ENCODE assay signal across 12 cellular contexts in the genomic region with DNA sequence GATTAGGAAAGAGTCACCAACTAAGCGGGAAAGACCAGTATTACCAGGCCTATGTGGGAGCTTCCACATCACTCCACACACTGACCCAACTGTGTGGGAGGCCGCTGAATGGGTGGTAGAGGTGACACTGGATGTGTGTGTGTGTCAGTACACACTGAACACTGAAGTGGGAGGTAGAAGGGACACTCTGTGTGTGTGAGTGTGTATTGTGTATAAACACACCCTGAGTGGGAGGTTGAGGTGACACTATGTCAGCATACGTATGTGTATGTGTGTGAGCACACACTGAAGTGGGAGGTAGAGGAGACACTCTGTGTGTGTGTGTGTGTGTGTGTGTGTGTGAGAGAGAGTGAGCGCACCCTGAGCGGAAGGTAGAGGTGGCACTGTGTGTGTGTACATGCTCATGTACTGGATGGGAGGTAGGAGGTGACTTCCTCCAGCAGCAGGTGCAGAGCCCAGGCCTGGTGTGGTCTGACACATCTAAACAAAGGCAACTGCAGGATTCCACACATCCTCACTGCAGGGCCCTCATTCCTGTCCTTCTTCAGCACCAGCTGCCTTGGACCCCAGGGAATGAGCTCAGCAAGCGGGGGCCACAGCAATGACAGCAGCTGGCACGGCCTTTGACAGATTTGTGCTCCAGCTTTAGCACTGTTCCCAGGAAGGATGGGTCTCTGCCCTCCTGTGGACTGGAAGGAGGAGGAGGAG. TPM values are rescaled to one million over a fixed set of nuclear protein-coding genes. Genes with fewer than 3 reads are reported as not detected.
DNase-seq lines count a peak whose midpoint lies in the region; ATAC-seq and TF ChIP-seq lines count a peak whose summit lies in the region.
"Had no signal": no experiment of that assay in that cellular context is flagged by ENCODE, and none has a peak within 500 bp of the region (broad histone marks: within the 10 kb centered on the region; RNA-seq: fewer than 3 reads in every experiment).

No MANE protein-coding gene starts in this region.

- no peaks in the 10 kb centered on the region for H4K20me1 ChIP-seq in MM.1S (ENCODE audit: insufficient read depth, low read length)

- H3K9me2 ChIP-seq in MM.1S (replicated peaks; ENCODE audit: insufficient read depth, low read length), result no peaks in the 10 kb centered on the region

- H3K9me3 ChIP-seq in HEK293 (ENCODE audit: control insufficient read depth, insufficient read depth, low read depth, low read length), result no peaks in the 10 kb centered on the region
- H3K9me3 ChIP-seq in MM.1S (replicated peaks; ENCODE audit: insufficient read depth, low read length), result no peaks in the 10 kb centered on the region
- no peaks in the 10 kb centered on the region for H3K9me3 ChIP-seq in esophagus muscularis mucosa
- H3K9me3 ChIP-seq: left lung, transverse colon had no signal

- TF ChIP-seq EP300 in esophagus muscularis mucosa (IDR thresholded peaks at IDR 0.05), result no peak

- H3K4me2 ChIP-seq in MM.1S (ENCODE audit: low read depth, low read length), result no peak overlapping the region
- H3K4me2 ChIP-seq: hepatocyte had no signal

- peak overlapping the region; percentile 91 for H3K27ac Mint-ChIP-seq in activated CD8-positive, alpha-beta T cell treated with anti-CD3 and anti-CD28 coated beads for 36 hours
- H3K27ac Mint-ChIP-seq in naive thymus-derived CD8-positive, alpha-beta T cell, result peak overlapping the region in 5 of 10 donors; percentile 19 to 87 (median 41)

- H3K9ac ChIP-seq in MM.1S (ENCODE audit: low read length), result no peak overlapping the region

- H3K36me3 ChIP-seq in HEK293 (ENCODE audit: control insufficient read depth in 2 of 2, insufficient read depth in 1 of 2, low read length in 2 of 2) (no peaks in the 10 kb centered on the region), MM.1S (replicated peaks; ENCODE audit: insufficient read depth, low read length) (no peaks in the 10 kb centered on the region), esophagus muscularis mucosa (no peaks in the 10 kb centered on the region)
- H3K36me3 ChIP-seq: left lung, transverse colon had no signal

- no peaks in the 10 kb centered on the region for H3K36me3 Mint-ChIP-seq in activated CD8-positive, alpha-beta T cell treated with anti-CD3 and anti-CD28 coated beads for 36 hours (ENCODE audit: low read depth)
- peaks cover 0 to 5% (median 0%) of the 10 kb centered on the region in 3 donors for H3K36me3 Mint-ChIP-seq in naive thymus-derived CD8-positive, alpha-beta T cell

- DNase-seq in NCI-H2107 treated with DMSO at 0.1 percent for 48 hours (lab: John Stamatoyannopoulos, UW; ENCODE audit: unreplicated experiment) (peak; percentile 59), NCI-H2107 (lab: John Stamatoyannopoulos, UW) (no peak), MM.1S (no peak), esophagus muscularis mucosa (ENCODE audit: extremely low spot score) (no peak)
- DNase-seq in activated CD8-positive, alpha-beta T cell treated with anti-CD3 and anti-CD28 coated beads for 36 hours, result peak; percentile 61
- peak in 2 of 10 donors; percentile 6 to 26 for DNase-seq in naive thymus-derived CD8-positive, alpha-beta T cell
- DNase-seq: Karpas-422, left lung, transverse colon had no signal

- no peaks in the 10 kb centered on the region for H3K79me2 ChIP-seq in MM.1S (ENCODE audit: low read length)
- H3K79me2 ChIP-seq: hepatocyte had no signal

- CTCF ChIA-PET in HEK293 (lab: Yijun Ruan, JAX), result interaction anchor here (1.9 to 4.5 kb wide), 2 partner anchors 24 to 55 kb away, joined by 4 to 30 read pairs; no protein-coding TSS in a partner anchor
- CTCF ChIA-PET in activated CD8-positive, alpha-beta T cell treated with anti-CD3 and anti-CD28 coated beads for 36 hours (lab: Charles Lee), result interaction anchor here (0.7 to 3.2 kb wide), 3 partner anchors 7 to 55 kb away, joined by 3 to 13 read pairs (median 4); no protein-coding TSS in a partner anchor

- H3K4me1 Mint-ChIP-seq in activated CD8-positive, alpha-beta T cell treated with anti-CD3 and anti-CD28 coated beads for 36 hours (ENCODE audit: low read depth), result peaks cover 65% of the 10 kb centered on the region
- peaks cover 8 to 19% (median 14%) of the 10 kb centered on the region in 4 donors for H3K4me1 Mint-ChIP-seq in naive thymus-derived CD8-positive, alpha-beta T cell

- H3K27me3 Mint-ChIP-seq in activated CD8-positive, alpha-beta T cell treated with anti-CD3 and anti-CD28 coated beads for 36 hours, result no peaks in the 10 kb centered on the region
- no peaks in the 10 kb centered on the region for H3K27me3 Mint-ChIP-seq in naive thymus-derived CD8-positive, alpha-beta T cell

- WGBS in esophagus muscularis mucosa, result 90% methylated on average over 7 of the region's 7 CpGs

- ATAC-seq in activated CD8-positive, alpha-beta T cell treated with anti-CD3 and anti-CD28 coated beads for 36 hours, result peak; percentile 61
- peak; percentile 61 to 81 for ATAC-seq in naive thymus-derived CD8-positive, alpha-beta T cell
- no peak for ATAC-seq in HG03139 (IDR thresholded peaks at IDR 0.05; ENCODE audit: unreplicated experiment)
- ATAC-seq: left lung had no signal

- H3K4me3 ChIP-seq in HEK293 (ENCODE audit: low read depth, low read length), result no peak overlapping the region
- no peak overlapping the region for H3K4me3 ChIP-seq in MM.1S (ENCODE audit: low read length)
- no peak overlapping the region for H3K4me3 ChIP-seq in esophagus muscularis mucosa
- H3K4me3 ChIP-seq: hepatocyte, left lung, transverse colon had no signal

- H3K9me3 Mint-ChIP-seq in activated CD8-positive, alpha-beta T cell treated with anti-CD3 and anti-CD28 coated beads for 36 hours, result peaks cover 4% of the 10 kb centered on the region
- H3K9me3 Mint-ChIP-seq in naive thymus-derived CD8-positive, alpha-beta T cell, result peaks cover 0 to 4% (median 0%) of the 10 kb centered on the region in 9 donors

- H3F3A ChIP-seq in MM.1S (ENCODE audit: insufficient read depth, low read length), result peaks cover 2% of the 10 kb centered on the region

- intact Hi-C loops in activated CD8-positive, alpha-beta T cell treated with anti-CD3 and anti-CD28 coated beads for 36 hours (cut with micrococcal nuclease), result loop anchor here (10.0 kb wide), 3 partner anchors 257 to 367 kb away; a partner anchor contains a TSS
- intact Hi-C loops in esophagus muscularis mucosa (cut with DNase I), result no loop called here

- POLR2A ChIA-PET in HEK293 (lab: Yijun Ruan, JAX), result interaction anchor here (0.6 kb wide), 1 partner anchor 55 kb away, joined by 3 read pairs; no protein-coding TSS in a partner anchor
- POLR2A ChIA-PET in activated CD8-positive, alpha-beta T cell treated with anti-CD3 and anti-CD28 coated beads for 36 hours (lab: Charles Lee), result interaction anchor here (0.9 to 1.6 kb wide), 2 partner anchors 89 to 156 kb away, joined by 3 to 4 read pairs; no protein-coding TSS in a partner anchor
- POLR2A ChIA-PET in naive thymus-derived CD8-positive, alpha-beta T cell (lab: Charles Lee), result no interaction called here

- no peak for TF ChIP-seq CTCF in HEK293 (tag by site-specific recombination; IDR thresholded peaks at IDR 0.05)
- TF ChIP-seq CTCF in activated CD8-positive, alpha-beta T cell treated with anti-CD3 and anti-CD28 coated beads for 36 hours (IDR thresholded peaks at IDR 0.05), result no peak
- TF ChIP-seq CTCF in MM.1S (IDR thresholded peaks at IDR 0.05; ENCODE audit: low read length), result no peak
- no peak for TF ChIP-seq CTCF in esophagus muscularis mucosa (IDR thresholded peaks at IDR 0.05)

- H3K27me3 ChIP-seq in MM.1S (replicated peaks; ENCODE audit: insufficient read depth, low read length) (no peaks in the 10 kb centered on the region), esophagus muscularis mucosa (no peaks in the 10 kb centered on the region)
- H3K27me3 ChIP-seq: hepatocyte, transverse colon had no signal

- H2AFZ ChIP-seq in MM.1S (ENCODE audit: low read length), result no peak overlapping the region
- H2AFZ ChIP-seq: hepatocyte had no signal

- H3K4me1 ChIP-seq in HEK293 (ENCODE audit: control insufficient read depth, insufficient read depth, low read length) (peaks cover 17% of the 10 kb centered on the region), MM.1S (ENCODE audit: low read length) (peaks cover 3% of the 10 kb centered on the region), esophagus muscularis mucosa (no peaks in the 10 kb centered on the region)
- H3K4me1 ChIP-seq: left lung, transverse colon had no signal

- H3K27ac ChIP-seq in HEK293 (ENCODE audit: extremely low read depth, low read depth, low read length), result no peak overlapping the region
- no peak overlapping the region for H3K27ac ChIP-seq in MM.1S (ENCODE audit: low read length)
- no peak overlapping the region for H3K27ac ChIP-seq in esophagus muscularis mucosa (replicated peaks in 1 of 4)
- H3K27ac ChIP-seq: hepatocyte, left lung, transverse colon had no signal

- TF ChIP-seq POLR2A in esophagus muscularis mucosa (IDR thresholded peaks at IDR 0.05; ENCODE audit: low read depth), result no peak

- no peak overlapping the region for H3K4me3 Mint-ChIP-seq in activated CD8-positive, alpha-beta T cell treated with anti-CD3 and anti-CD28 coated beads for 36 hours
- H3K4me3 Mint-ChIP-seq in naive thymus-derived CD8-positive, alpha-beta T cell, result peak overlapping the region in 1 of 10 donors; percentile 35

TF ChIP-seq in HEK293, 187 proteins besides CTCF, POLR2A, EP300 and RAD21 (continues in another document):
- TF ChIP-seq ZBTB20 (tag by site-specific recombination; IDR thresholded peaks at IDR 0.05) (peak; percentile 28; the same call in 1 of the 2 replicates), ZFHX2 (tag by site-specific recombination; conservative IDR thresholded peaks at IDR 0.05) (peak; percentile 100), ZNF146 (tag by site-specific recombination; IDR thresholded peaks at IDR 0.05) (no peak), EGR2 (tag by site-specific recombination; IDR thresholded peaks at IDR 0.05; ENCODE audit: low read depth) (peak; percentile 97), ZIC2 (tag by site-specific recombination; IDR thresholded peaks at IDR 0.05) (peak; percentile 56; the same call in 1 of the 2 replicates), ZNF626 (tag by site-specific recombination; IDR thresholded peaks at IDR 0.05) (no peak)

RNA-seq across cellular contexts. Expression of a gene that starts 26.5 kb away (rescaled TPM):
- under 1 TPM; 0.38 to 0.72 TPM for total RNA-seq in activated CD8-positive, alpha-beta T cell treated with anti-CD3 and anti-CD28 coated beads for 36 hours
- under 1 TPM; 0.68 to 0.93 TPM for total RNA-seq in naive thymus-derived CD8-positive, alpha-beta T cell
- polyA plus RNA-seq in naive thymus-derived CD8-positive, alpha-beta T cell, result under 1 TPM; 0.20 to 0.49 (median 0.46) TPM
- total RNA-seq in esophagus muscularis mucosa, result 1 to 10 TPM; 5.3 to 7.7 (median 5.8) TPM

RNA-seq across cellular contexts. Expression of a gene that starts 50.1 kb away (rescaled TPM):
- total RNA-seq in activated CD8-positive, alpha-beta T cell treated with anti-CD3 and anti-CD28 coated beads for 36 hours, result 10 to 100 TPM; 69.7 to 71.2 TPM
- total RNA-seq in naive thymus-derived CD8-positive, alpha-beta T cell, result 10 to 100 TPM; 53.9 to 55.3 TPM
- 10 to 100 TPM; 66.7 to 77.6 (median 70.2) TPM for polyA plus RNA-seq in naive thymus-derived CD8-positive, alpha-beta T cell
- total RNA-seq in esophagus muscularis mucosa, result 10 to 100 TPM; 27.7 to 50.2 (median 39.5) TPM

Comparison
In these comparisons a context has a peak if more than half of its experiments do, and no peak if none do; other contexts are left out.
1. DNase-seq: peak in NCI-H2107 treated with DMSO at 0.1 percent for 48 hours (single experiment) and activated CD8-positive, alpha-beta T cell treated with anti-CD3 and anti-CD28 coated beads for 36 hours (single experiment); none in NCI-H2107 (single experiment), MM.1S (single experiment) and esophagus muscularis mucosa (single experiment).